ENCODE assay signal across 8 cellular contexts in genomic region chr2:10122500-10123280, GRCh38. TPM values are rescaled to one million over a fixed set of nuclear protein-coding genes. Genes with fewer than 3 reads are reported as not detected.
DNase-seq lines count a peak whose midpoint lies in the region; ATAC-seq and TF ChIP-seq lines count a peak whose summit lies in the region.

TSS of gene RRM2 (plus strand) at chr2:10122739. CDS start at chr2:10122799, 60 bp downstream.

- no peaks in the 10 kb centered on the region for H3K9me3 ChIP-seq in BLaER1

- H3K4me1 ChIP-seq in BLaER1: peaks cover 84% of the 10 kb centered on the region

- intact Hi-C loops in left colon (cut with DNase I, micrococcal nuclease): no loop called here

- peak; percentile 49 for ATAC-seq in HG03457 (IDR thresholded peaks at IDR 0.05; ENCODE audit: unreplicated experiment)
- ATAC-seq in left colon: peak; percentile 63

- no peak for TF ChIP-seq CTCF in choroid plexus epithelial cell (conservative IDR thresholded peaks at IDR 0.05; ENCODE audit: low read depth, low read length)

- peaks cover 43% of the 10 kb centered on the region for H4K20me1 ChIP-seq in BLaER1

- DNase-seq in GM19240 (ENCODE audit: insufficient read length, low spot score) (peak; percentile 83), NCI-H524 (lab: John Stamatoyannopoulos, UW) (peak; percentile 94 to 97), choroid plexus epithelial cell (ENCODE audit: low read depth) (peak; percentile 93), left colon (peak; percentile 91 to 95)
- DNase-seq in activated CD4-positive, alpha-beta T cell treated with anti-CD3 and anti-CD28 coated beads for 24 hours (ENCODE audit: low read depth in 2 of 2): peak; percentile 81 to 94
- DNase-seq in stimulated activated CD4-positive, alpha-beta T cell treated with anti-CD3 and anti-CD28 coated beads, Interleukin-1b, Interleukin-23, amount 100 ng/mL, for 24 hours (ENCODE audit: low read depth in 4 of 4, low spot score in 1 of 4): peak; percentile 70 to 95 (median 80)

- H3K4me2 ChIP-seq in BLaER1: peak within 1 kb of the TSS; percentile 96

- peak within 1 kb of the TSS; percentile 95 for H3K27ac ChIP-seq in BLaER1

- peak within 1 kb of the TSS; percentile 83 for H3K4me3 ChIP-seq in BLaER1
- peak within 1 kb of the TSS; percentile 76 for H3K4me3 ChIP-seq in choroid plexus epithelial cell (ENCODE audit: low read depth, low read length)

- H3K27me3 ChIP-seq in BLaER1: no peaks in the 10 kb centered on the region

- peaks cover 31% of the 10 kb centered on the region for H3K36me3 ChIP-seq in BLaER1

- H3K9ac ChIP-seq in BLaER1: peak within 1 kb of the TSS; percentile 92

RNA-seq across cellular contexts. Expression of gene RRM2, which starts in this region (rescaled TPM):
- total RNA-seq in left colon: 10 to 100 TPM; 15.8 to 40.0 TPM

Comparison
In these comparisons a context has a peak if more than half of its experiments do, and no peak if none do; other contexts are left out.
1. Peak in every context shown above with its lines: DNase-seq, ATAC-seq, H3K4me3 ChIP-seq and H3K27ac ChIP-seq.